ENCODE assay signal across 14 cellular contexts in the genomic region with DNA sequence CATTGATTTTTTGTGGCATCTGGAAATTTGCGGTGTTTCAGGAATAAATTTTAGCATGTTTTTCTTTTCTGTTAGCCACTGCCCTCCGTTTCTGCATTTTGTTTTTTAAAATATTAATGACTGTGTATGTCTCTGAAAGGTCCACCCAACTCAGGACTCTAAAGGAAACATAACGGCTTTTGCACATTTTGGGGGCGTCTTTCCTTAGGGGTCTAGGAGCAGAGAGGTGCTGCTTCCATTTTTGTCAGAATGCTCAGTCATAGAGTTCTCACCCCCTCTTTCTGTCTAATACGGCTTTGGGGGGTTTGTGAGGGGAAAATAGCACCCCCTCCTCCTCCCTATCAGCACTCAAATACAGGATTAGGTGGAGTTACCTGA.
DNase-seq lines count a peak whose midpoint lies in the region; ATAC-seq and TF ChIP-seq lines count a peak whose summit lies in the region.
"Had no signal": no experiment of that assay in that cellular context is flagged by ENCODE, and none has a peak within 500 bp of the region (broad histone marks: within the 10 kb centered on the region; RNA-seq: fewer than 3 reads in every experiment).

No MANE protein-coding gene starts in this region.

- no peak for TF ChIP-seq EP300 in neural cell (conservative IDR thresholded peaks at IDR 0.05; ENCODE audit: poor library complexity, severe bottlenecking)

- H3K9me3 Mint-ChIP-seq in WTC11 (no peaks in the 10 kb centered on the region), glutamatergic neuron (ENCODE audit: unreplicated experiment) (peaks cover 25% of the 10 kb centered on the region), type B pancreatic cell (no peaks in the 10 kb centered on the region)

- H3K36me3 Mint-ChIP-seq in WTC11 (no peaks in the 10 kb centered on the region), glutamatergic neuron (ENCODE audit: unreplicated experiment) (no peaks in the 10 kb centered on the region), type B pancreatic cell (peaks cover 11% of the 10 kb centered on the region)
- H3K36me3 Mint-ChIP-seq: CD8-positive, alpha-beta memory T cell had no signal

- POLR2A ChIA-PET in WTC11 (lab: Charles Lee) = interaction anchor here (1.0 kb wide), 1 partner anchor 217 kb away, joined by 3 read pairs; no protein-coding TSS in a partner anchor

- H3K9me3 ChIP-seq in neural cell (ENCODE audit: low read length) (no peaks in the 10 kb centered on the region), prostate gland (no peaks in the 10 kb centered on the region), HAP-1 (no peaks in the 10 kb centered on the region)

- H2AFZ ChIP-seq in neural cell (ENCODE audit: low read depth, low read length) = no peak overlapping the region

- H3K36me3 ChIP-seq in neural cell (ENCODE audit: insufficient read depth, low read length) = no peaks in the 10 kb centered on the region
- no peaks in the 10 kb centered on the region for H3K36me3 ChIP-seq in prostate gland
- H3K36me3 ChIP-seq in HAP-1 (replicated peaks) = no peaks in the 10 kb centered on the region

- ATAC-seq in WTC11 (no peak), GM19351 (IDR thresholded peaks at IDR 0.05; ENCODE audit: unreplicated experiment) (no peak)

- H3K4me1 ChIP-seq in prostate gland (replicated peaks) = peaks cover 3% of the 10 kb centered on the region
- H3K4me1 ChIP-seq in HAP-1 = peaks cover 8% of the 10 kb centered on the region

- no peak for TF ChIP-seq RAD21 in neural cell (conservative IDR thresholded peaks at IDR 0.05)

- H3K27me3 Mint-ChIP-seq in WTC11 (ENCODE audit: low read depth) = peaks cover 100% of the 10 kb centered on the region
- peaks cover 39% of the 10 kb centered on the region for H3K27me3 Mint-ChIP-seq in glutamatergic neuron (ENCODE audit: unreplicated experiment)
- peaks cover 83% of the 10 kb centered on the region for H3K27me3 Mint-ChIP-seq in type B pancreatic cell

- TF ChIP-seq POLR2A in prostate gland (IDR thresholded peaks at IDR 0.05) = no peak

- H3K79me2 ChIP-seq in neural cell (replicated peaks; ENCODE audit: insufficient read depth, low read length) = peaks cover 7% of the 10 kb centered on the region

- no peaks in the 10 kb centered on the region for H3F3A ChIP-seq in neural cell (ENCODE audit: insufficient read depth, low read length, poor library complexity, severe bottlenecking)

- H3K27ac Mint-ChIP-seq in WTC11 (no peak overlapping the region), glutamatergic neuron (ENCODE audit: unreplicated experiment) (no peak overlapping the region), type B pancreatic cell (peak overlapping the region; percentile 15)
- H3K27ac Mint-ChIP-seq: CD8-positive, alpha-beta memory T cell had no signal

- H3K9me2 ChIP-seq in neural cell (ENCODE audit: insufficient read depth, low read length) = no peaks in the 10 kb centered on the region

- no peak overlapping the region for H3K4me2 ChIP-seq in neural cell (ENCODE audit: low read length)

- H3K27me3 ChIP-seq in neural cell (ENCODE audit: insufficient read depth, low read depth, low read length) (peaks cover 64% of the 10 kb centered on the region), prostate gland (replicated peaks; ENCODE audit: insufficient read depth) (no peaks in the 10 kb centered on the region), HAP-1 (ENCODE audit: low read depth) (peaks cover 2% of the 10 kb centered on the region; the same call in 1 of the 2 replicates)

- DNase-seq in WTC11 (ENCODE audit: low spot score) = no peak
- DNase-seq in glutamatergic neuron = no peak
- DNase-seq in type B pancreatic cell (ENCODE audit: extremely low spot score, unreplicated experiment) = no peak
- DNase-seq in prostate gland (ENCODE audit: low spot score) = no peak
- no peak for DNase-seq in HAP-1 (ENCODE audit: low spot score in 2 of 2)
- DNase-seq: CD8-positive, alpha-beta memory T cell; GOT3; NCI-H1436 treated with DMSO at 0.1 percent for 48 hours; NCI-H2081; NCI-H2227 treated with DMSO at 0.1 percent for 48 hours; NCI-H526; SIG-M5 had no signal

- H3K9ac ChIP-seq in neural cell (ENCODE audit: low read length) = no peak overlapping the region

- peak overlapping the region; percentile 81 for H3K4me3 Mint-ChIP-seq in WTC11
- peak overlapping the region; percentile 77 for H3K4me3 Mint-ChIP-seq in glutamatergic neuron (ENCODE audit: unreplicated experiment)
- peak overlapping the region; percentile 76 for H3K4me3 Mint-ChIP-seq in type B pancreatic cell
- H3K4me3 Mint-ChIP-seq: CD8-positive, alpha-beta memory T cell had no signal

- H3K4me1 Mint-ChIP-seq in WTC11 (peaks cover 75% of the 10 kb centered on the region), glutamatergic neuron (ENCODE audit: low read depth, unreplicated experiment) (peaks cover 11% of the 10 kb centered on the region), type B pancreatic cell (ENCODE audit: unreplicated experiment) (peaks cover 50% of the 10 kb centered on the region)

- intact Hi-C loops in prostate gland (cut with DNase I) = no loop called here

- H3K27ac ChIP-seq in neural cell (ENCODE audit: low read length) (no peak overlapping the region), prostate gland (no peak overlapping the region)

- in situ Hi-C loops in HAP-1 (cut with MboI; ENCODE audit: low sequenced_read_pairs) = loop anchor here (10.0 to 25.0 kb wide), 2 partner anchors 224 to 1006 kb away; partner anchors contain the start of gene MEIS2

- no peak for TF ChIP-seq CTCF in WTC11 (IDR thresholded peaks at IDR 0.05)
- no peak for TF ChIP-seq CTCF in glutamatergic neuron (IDR thresholded peaks at IDR 0.05; ENCODE audit: partially characterized antibody, unreplicated experiment)
- TF ChIP-seq CTCF in neural cell (IDR thresholded peaks at IDR 0.05; ENCODE audit: poor library complexity, severe bottlenecking) = no peak
- TF ChIP-seq CTCF in type B pancreatic cell (conservative IDR thresholded peaks at IDR 0.05) = no peak
- TF ChIP-seq CTCF in prostate gland (IDR thresholded peaks at IDR 0.05) = no peak

- H3K4me3 ChIP-seq in neural cell (ENCODE audit: low read length) (peak overlapping the region; percentile 55), prostate gland (no peak overlapping the region), HAP-1 (no peak overlapping the region)

- WGBS in prostate gland = 74% methylated on average over 5 of the region's 5 CpGs

- H4K20me1 ChIP-seq in neural cell (ENCODE audit: insufficient read depth) = no peaks in the 10 kb centered on the region

- CTCF ChIA-PET in WTC11 (lab: Charles Lee) = interaction anchor here (0.9 to 2.5 kb wide), 5 partner anchors 16 to 423 kb away, joined by 3 to 14 read pairs (median 6); no protein-coding TSS in a partner anchor

TF ChIP-seq in WTC11, 78 proteins besides CTCF, POLR2A, EP300 and RAD21:
- no peak for TF ChIP-seq CREB1 (CRISPR knock-in tag; IDR thresholded peaks at IDR 0.05)
- no peak for TF ChIP-seq ZNF416 (CRISPR knock-in tag; IDR thresholded peaks at IDR 0.05)
- TF ChIP-seq, protein P1, sequence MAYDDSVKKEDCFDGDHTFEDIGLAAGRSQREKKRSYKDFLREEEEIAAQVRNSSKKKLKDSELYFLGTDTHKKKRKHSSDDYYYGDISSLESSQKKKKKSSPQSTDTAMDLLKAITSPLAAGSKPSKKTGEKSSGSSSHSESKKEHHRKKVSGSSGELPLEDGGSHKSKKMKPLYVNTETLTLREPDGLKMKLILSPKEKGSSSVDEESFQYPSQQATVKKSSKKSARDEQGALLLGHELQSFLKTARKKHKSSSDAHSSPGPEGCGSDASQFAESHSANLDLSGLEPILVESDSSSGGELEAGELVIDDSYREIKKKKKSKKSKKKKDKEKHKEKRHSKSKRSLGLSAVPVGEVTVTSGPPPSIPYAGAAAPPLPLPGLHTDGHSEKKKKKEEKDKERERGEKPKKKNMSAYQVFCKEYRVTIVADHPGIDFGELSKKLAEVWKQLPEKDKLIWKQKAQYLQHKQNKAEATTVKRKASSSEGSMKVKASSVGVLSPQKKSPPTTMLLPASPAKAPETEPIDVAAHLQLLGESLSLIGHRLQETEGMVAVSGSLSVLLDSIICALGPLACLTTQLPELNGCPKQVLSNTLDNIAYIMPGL (CRISPR knock-in tag; IDR thresholded peaks at IDR 0.05) = no peak

TF ChIP-seq in neural cell, 6 proteins besides CTCF, POLR2A, EP300 and RAD21:
- TF ChIP-seq EZH2 (IDR thresholded peaks at IDR 0.05; ENCODE audit: borderline replicate concordance, insufficient read depth, low read length, poor library complexity, severe bottlenecking) = no peak
- TF ChIP-seq SMC3 (conservative IDR thresholded peaks at IDR 0.05; ENCODE audit: poor library complexity) = no peak
- TF ChIP-seq, protein P2, sequence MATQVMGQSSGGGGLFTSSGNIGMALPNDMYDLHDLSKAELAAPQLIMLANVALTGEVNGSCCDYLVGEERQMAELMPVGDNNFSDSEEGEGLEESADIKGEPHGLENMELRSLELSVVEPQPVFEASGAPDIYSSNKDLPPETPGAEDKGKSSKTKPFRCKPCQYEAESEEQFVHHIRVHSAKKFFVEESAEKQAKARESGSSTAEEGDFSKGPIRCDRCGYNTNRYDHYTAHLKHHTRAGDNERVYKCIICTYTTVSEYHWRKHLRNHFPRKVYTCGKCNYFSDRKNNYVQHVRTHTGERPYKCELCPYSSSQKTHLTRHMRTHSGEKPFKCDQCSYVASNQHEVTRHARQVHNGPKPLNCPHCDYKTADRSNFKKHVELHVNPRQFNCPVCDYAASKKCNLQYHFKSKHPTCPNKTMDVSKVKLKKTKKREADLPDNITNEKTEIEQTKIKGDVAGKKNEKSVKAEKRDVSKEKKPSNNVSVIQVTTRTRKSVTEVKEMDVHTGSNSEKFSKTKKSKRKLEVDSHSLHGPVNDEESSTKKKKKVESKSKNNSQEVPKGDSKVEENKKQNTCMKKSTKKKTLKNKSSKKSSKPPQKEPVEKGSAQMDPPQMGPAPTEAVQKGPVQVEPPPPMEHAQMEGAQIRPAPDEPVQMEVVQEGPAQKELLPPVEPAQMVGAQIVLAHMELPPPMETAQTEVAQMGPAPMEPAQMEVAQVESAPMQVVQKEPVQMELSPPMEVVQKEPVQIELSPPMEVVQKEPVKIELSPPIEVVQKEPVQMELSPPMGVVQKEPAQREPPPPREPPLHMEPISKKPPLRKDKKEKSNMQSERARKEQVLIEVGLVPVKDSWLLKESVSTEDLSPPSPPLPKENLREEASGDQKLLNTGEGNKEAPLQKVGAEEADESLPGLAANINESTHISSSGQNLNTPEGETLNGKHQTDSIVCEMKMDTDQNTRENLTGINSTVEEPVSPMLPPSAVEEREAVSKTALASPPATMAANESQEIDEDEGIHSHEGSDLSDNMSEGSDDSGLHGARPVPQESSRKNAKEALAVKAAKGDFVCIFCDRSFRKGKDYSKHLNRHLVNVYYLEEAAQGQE (IDR thresholded peaks at IDR 0.05; ENCODE audit: borderline replicate concordance) = no peak
- no peak for TF ChIP-seq MXI1 (conservative IDR thresholded peaks at IDR 0.05; ENCODE audit: poor library complexity, severe bottlenecking)
- no peak for TF ChIP-seq POLR2AphosphoS5 (IDR thresholded peaks at IDR 0.05)
- no peak for TF ChIP-seq TAF1 (IDR thresholded peaks at IDR 0.05; ENCODE audit: low read depth)
